ENCODE assay signal across 36 cellular contexts in genomic region chr5:157817928-157818327, GRCh38.
"Had no signal": no experiment of that assay in that cellular context is flagged by ENCODE, and none has a peak within 500 bp of the region (broad histone marks: within the 10 kb centered on the region; RNA-seq: fewer than 3 reads in every experiment).

No MANE protein-coding gene starts in this region.

- H3K4me3 ChIP-seq: MG63 had no signal

- H3K27ac ChIP-seq: VCaP had no signal

- H3K4me3 Mint-ChIP-seq: activated B cell treated with CpG ODN at 0.5 μM for 24 hours; activated CD4-positive, alpha-beta memory T cell treated with anti-CD3 and anti-CD28 coated beads, Interleukin-2, amount 10 ng/mL, durations not matched to agents 7 days and 5 days; activated CD8-positive, alpha-beta memory T cell treated with anti-CD3 and anti-CD28 coated beads, Interleukin-2, amount 10 ng/mL, durations not matched to agents 7 days and 5 days; activated naive CD4-positive, alpha-beta T cell treated with anti-CD3 and anti-CD28 coated beads, Interleukin-2, amount 10 ng/mL, durations not matched to agents 7 days and 5 days; activated naive CD8-positive, alpha-beta T cell; activated naive CD8-positive, alpha-beta T cell treated with anti-CD3 and anti-CD28 coated beads, Interleukin-2, amount 50 U/mL, for 24 hours; brain; T-cell had no signal

- H3K9me3 Mint-ChIP-seq: activated B cell treated with CpG ODN at 0.5 μM for 24 hours; activated CD4-positive, alpha-beta memory T cell treated with anti-CD3 and anti-CD28 coated beads, Interleukin-2, amount 10 ng/mL, durations not matched to agents 7 days and 5 days had no signal

- H3K27me3 ChIP-seq: MG63 had no signal

- FAIRE-seq: bronchial epithelial cell had no signal

- H3K27me3 Mint-ChIP-seq: activated B cell treated with CpG ODN at 0.5 μM for 24 hours; activated CD4-positive, alpha-beta memory T cell treated with anti-CD3 and anti-CD28 coated beads, Interleukin-2, amount 10 ng/mL, durations not matched to agents 7 days and 5 days; activated CD8-positive, alpha-beta memory T cell treated with anti-CD3 and anti-CD28 coated beads, Interleukin-2, amount 10 ng/mL, durations not matched to agents 7 days and 5 days; activated naive CD4-positive, alpha-beta T cell treated with anti-CD3 and anti-CD28 coated beads, Interleukin-2, amount 10 ng/mL, durations not matched to agents 7 days and 5 days; activated naive CD8-positive, alpha-beta T cell; activated naive CD8-positive, alpha-beta T cell treated with anti-CD3 and anti-CD28 coated beads, Interleukin-2, amount 50 U/mL, for 24 hours; brain; T-cell had no signal

- H3K27ac Mint-ChIP-seq: activated CD4-positive, alpha-beta memory T cell treated with anti-CD3 and anti-CD28 coated beads, Interleukin-2, amount 10 ng/mL, durations not matched to agents 7 days and 5 days; activated CD8-positive, alpha-beta memory T cell treated with anti-CD3 and anti-CD28 coated beads, Interleukin-2, amount 10 ng/mL, durations not matched to agents 7 days and 5 days; activated naive CD4-positive, alpha-beta T cell treated with anti-CD3 and anti-CD28 coated beads, Interleukin-2, amount 10 ng/mL, durations not matched to agents 7 days and 5 days; activated naive CD8-positive, alpha-beta T cell; activated naive CD8-positive, alpha-beta T cell treated with anti-CD3 and anti-CD28 coated beads, Interleukin-2, amount 50 U/mL, for 24 hours had no signal

- DNase-seq: activated B cell treated with CpG ODN at 0.5 μM for 24 hours; activated CD4-positive, alpha-beta memory T cell treated with anti-CD3 and anti-CD28 coated beads, Interleukin-2, amount 10 ng/mL, durations not matched to agents 7 days and 5 days; activated CD4-positive, alpha-beta T cell treated with anti-CD3 and anti-CD28 coated beads for 4 hours; activated CD4-positive, CD25-positive, alpha-beta regulatory T cell treated with anti-CD3 and anti-CD28 coated beads, Interleukin-2, amount 50 U/mL, for 72 hours; activated CD8-positive, alpha-beta memory T cell treated with anti-CD3 and anti-CD28 coated beads for 24 hours; activated CD8-positive, alpha-beta memory T cell treated with anti-CD3 and anti-CD28 coated beads, Interleukin-2, amount 10 ng/mL, durations not matched to agents 7 days and 5 days; activated CD8-positive, alpha-beta memory T cell treated with anti-CD3 and anti-CD28 coated beads, Interleukin-2, amount 50 U/mL, for 48 hours; activated effector memory CD4-positive, alpha-beta T cell treated with Interleukin-2 at 50 U/mL for 16 hours; activated naive CD4-positive, alpha-beta T cell treated with anti-CD3 and anti-CD28 coated beads, Interleukin-2, amount 10 ng/mL, durations not matched to agents 7 days and 5 days; activated naive CD8-positive, alpha-beta T cell treated with anti-CD3 and anti-CD28 coated beads, Interleukin-2, amount 50 U/mL, for 24 hours; activated T-cell treated with anti-CD3 and anti-CD28 coated beads, Interleukin-2, amount 50 U/mL, for 48 hours; anterior cingulate cortex; caudate nucleus; cerebellar nuclear complex; Kasumi-1; MG63; NCI-H1048; NCI-H1105 treated with DMSO at 0.1 percent for 48 hours; NCI-H1436 treated with DMSO at 0.1 percent for 48 hours; NCI-H1694 treated with DMSO at 0.1 percent for 48 hours; NCI-H2029 treated with DMSO at 0.1 percent for 48 hours; NCI-H2107; NCI-H2171; NCI-H510A; NCI-H526; NCI-H748 treated with DMSO at 0.1 percent for 48 hours; NK-92 treated with Interleukin-12 subunit alpha and Interleukin-12 subunit beta, amount 100 ng/mL, for 24 hours; OCI-M1; Right ventricle myocardium superior; T-cell; T-helper 2 cell; T-helper 9 cell had no signal

- ATAC-seq: activated CD8-positive, alpha-beta memory T cell treated with anti-CD3 and anti-CD28 coated beads, Interleukin-2, amount 10 ng/mL, durations not matched to agents 7 days and 5 days; activated naive CD8-positive, alpha-beta T cell treated with anti-CD3 and anti-CD28 coated beads, Interleukin-2, amount 50 U/mL, for 24 hours; T-cell had no signal
